2 cellular contexts compared by ENCODE assay signal in genomic region chr13:76000131-76000530, GRCh38.
TF ChIP-seq lines count a peak whose summit lies in the region.

No MANE protein-coding gene starts in this region.

TF ChIP-seq in HEK293, 187 proteins besides CTCF, POLR2A, EP300 and RAD21 (continued from another document):
- TF ChIP-seq TCF7L2 (IDR thresholded peaks at IDR 0.05; ENCODE audit: borderline replicate concordance, low read depth, low read length): peak; percentile 86; the same call in 1 of the 2 replicates

TF ChIP-seq in K562, 482 proteins besides CTCF, POLR2A, EP300 and RAD21:
- TF ChIP-seq MGA (IDR thresholded peaks at IDR 0.05) (no peak), PKNOX1 (IDR thresholded peaks at IDR 0.05) (0 out of 2 replicates have a peak, but pooled peaks have one; percentile 6), ETS2 (tag; IDR thresholded peaks at IDR 0.05; ENCODE audit: borderline replicate concordance, poor library complexity, severe bottlenecking) (no peak), HDAC3 (IDR thresholded peaks at IDR 0.05; ENCODE audit: borderline replicate concordance, partially characterized antibody) (no peak), CEBPB (tag; IDR thresholded peaks at IDR 0.05) (0 out of 2 replicates have a peak, but pooled peaks have one; percentile 9), ID3 (CRISPR knock-in tag; IDR thresholded peaks at IDR 0.05) (no peak), ID3 (tag; IDR thresholded peaks at IDR 0.05) (peak; percentile 78; the same call in 1 of the 2 replicates), ZNF197 (CRISPR knock-in tag; IDR thresholded peaks at IDR 0.05; ENCODE audit: low read depth) (no peak), ARHGAP35 (IDR thresholded peaks at IDR 0.05; ENCODE audit: partially characterized antibody) (no peak), PTBP1 (IDR thresholded peaks at IDR 0.05; ENCODE audit: low read depth, low read length) (no peak)
TF ChIP-seq in K562: peak in this region for 3.
